ENCODE assay signal across 1 cellular context in the genomic region with DNA sequence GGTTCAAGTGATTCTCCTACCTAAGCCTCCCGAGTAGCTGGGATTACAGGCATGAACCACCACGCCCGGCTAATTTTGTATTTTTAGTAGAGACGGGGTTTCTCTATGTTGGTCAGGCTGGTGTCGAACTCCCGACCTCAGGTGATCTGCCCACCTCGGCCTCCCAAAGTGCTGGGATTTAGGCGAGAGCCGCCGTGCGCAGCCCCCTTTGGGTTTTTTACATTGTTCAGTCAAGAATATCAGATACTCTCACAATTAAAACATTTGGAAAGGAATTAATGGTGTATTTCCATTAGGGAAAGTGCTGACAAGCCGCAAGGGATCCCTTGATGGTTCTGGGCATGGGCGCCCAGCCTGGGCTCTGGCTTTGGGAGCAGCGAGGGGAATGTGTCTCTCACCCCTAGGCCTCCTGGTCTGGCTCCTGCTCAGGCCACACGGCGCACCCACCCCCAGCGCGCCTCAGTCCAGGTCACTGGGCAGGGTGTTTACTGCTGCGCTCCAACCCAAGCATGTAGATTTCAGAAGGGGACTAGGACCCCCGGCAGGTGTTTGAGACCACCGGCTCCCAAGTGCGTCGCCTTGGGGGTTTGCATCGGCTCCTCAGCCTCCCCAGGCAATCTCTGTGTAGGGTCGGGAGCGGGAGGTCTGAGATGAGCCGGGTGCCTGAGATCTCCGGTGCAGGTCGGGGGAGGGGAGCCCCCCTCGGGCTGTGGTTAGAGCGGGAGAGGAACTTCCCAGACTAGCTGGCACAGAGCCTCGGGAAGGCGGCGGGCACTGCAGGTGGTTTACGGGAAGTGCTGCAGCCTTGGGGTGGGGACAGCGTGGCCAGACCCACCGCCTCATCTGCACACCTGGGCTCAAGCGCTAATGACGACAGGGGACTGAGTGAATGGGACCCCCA.
TF ChIP-seq lines count a peak whose summit lies in the region.

No MANE protein-coding gene starts in this region.

TF ChIP-seq in endothelial cell of umbilical vein, 7 proteins besides CTCF, POLR2A, EP300 and RAD21:
- TF ChIP-seq JUN (IDR thresholded peaks at IDR 0.05; ENCODE audit: borderline replicate concordance, insufficient read depth, insufficient read length, low read depth) (no peak), GATA2 (IDR thresholded peaks at IDR 0.05; ENCODE audit: insufficient read depth, insufficient read length, low read depth, low read length) (no peak), POLR2AphosphoS5 (IDR thresholded peaks at IDR 0.05; ENCODE audit: insufficient read depth, low read depth, low read length) (no peak), MYC (IDR thresholded peaks at IDR 0.05; ENCODE audit: low read depth, low read length) (no peak), FOS (IDR thresholded peaks at IDR 0.05; ENCODE audit: borderline replicate concordance, insufficient read depth, low read length) (no peak), EZH2 (IDR thresholded peaks at IDR 0.05; ENCODE audit: borderline replicate concordance, low read depth, low read length, severe bottlenecking) (no peak)
- TF ChIP-seq, protein P1, sequence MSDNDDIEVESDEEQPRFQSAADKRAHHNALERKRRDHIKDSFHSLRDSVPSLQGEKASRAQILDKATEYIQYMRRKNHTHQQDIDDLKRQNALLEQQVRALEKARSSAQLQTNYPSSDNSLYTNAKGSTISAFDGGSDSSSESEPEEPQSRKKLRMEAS (IDR thresholded peaks at IDR 0.05; ENCODE audit: insufficient read depth, insufficient read length): no peak
